In genomic region chr17:79836952-79837887, GRCh38 we compare ENCODE assay signal across 2 cellular contexts.
TF ChIP-seq lines count a peak whose summit lies in the region.

No MANE protein-coding gene starts in this region.

TF ChIP-seq in IMR-90, 13 proteins besides CTCF, POLR2A, EP300 and RAD21:
- TF ChIP-seq CEBPB (IDR thresholded peaks at IDR 0.05; ENCODE audit: low read depth, low read length) (peak; percentile 95), FOS (IDR thresholded peaks at IDR 0.05; ENCODE audit: low read depth, low read length) (no peak), MAZ (IDR thresholded peaks at IDR 0.05; ENCODE audit: borderline replicate concordance, low read depth, low read length) (0 out of 2 replicates have a peak, but pooled peaks have one; percentile 9)

TF ChIP-seq in endothelial cell of umbilical vein, 7 proteins besides CTCF, POLR2A, EP300 and RAD21:
- no peak for TF ChIP-seq JUN (IDR thresholded peaks at IDR 0.05; ENCODE audit: borderline replicate concordance, insufficient read depth, insufficient read length, low read depth)
- no peak for TF ChIP-seq FOS (IDR thresholded peaks at IDR 0.05; ENCODE audit: borderline replicate concordance, insufficient read depth, low read length)
TF ChIP-seq in endothelial cell of umbilical vein: peak in this region for 0.
